ENCODE assay signal across 23 cellular contexts in genomic region chr4:6534050-6534449, GRCh38. TPM values are rescaled to one million over a fixed set of nuclear protein-coding genes. Genes with fewer than 3 reads are reported as not detected.
A peak's percentile ranks its signal among the peaks of the same experiment; 100 is the strongest.
DNase-seq lines count a peak whose midpoint lies in the region; ATAC-seq, FAIRE-seq and TF ChIP-seq lines count a peak whose summit lies in the region.
"Had no signal": no experiment of that assay in that cellular context is flagged by ENCODE, and none has a peak within 500 bp of the region (broad histone marks: within the 10 kb centered on the region; RNA-seq: fewer than 3 reads in every experiment).

No MANE protein-coding gene starts in this region.

- H3K36me3 Mint-ChIP-seq in endodermal cell (ENCODE audit: low read depth) = no peaks in the 10 kb centered on the region
- no peaks in the 10 kb centered on the region for H3K36me3 Mint-ChIP-seq in activated T-helper 17 cell treated with anti-CD3 and anti-CD28 coated beads, Interleukin-2, amount 50 U/mL, for 72 hours (ENCODE audit: low read depth)
- H3K36me3 Mint-ChIP-seq: CD4-positive, CD25-positive, alpha-beta regulatory T cell; CD8-positive, alpha-beta memory T cell had no signal

- H3K27ac ChIP-seq in H1 (ENCODE audit: low read depth, low read length) (no peak overlapping the region), endodermal cell (ENCODE audit: low read depth, low read length) (no peak overlapping the region)
- H3K27ac ChIP-seq: GM23248, HL-60, KMS-11 had no signal

- no peak for TF ChIP-seq CTCF in H1 (IDR thresholded peaks at IDR 0.05; ENCODE audit: control extremely low read depth in 1 of 3, insufficient read depth in 1 of 3, low read depth in 1 of 3, low read length in 3 of 3)
- no peak for TF ChIP-seq CTCF in endodermal cell (conservative IDR thresholded peaks at IDR 0.05)

- H3K23me2 ChIP-seq in H1 (ENCODE audit: low read depth, low read length) = peaks cover 8% of the 10 kb centered on the region

- H3K9me3 Mint-ChIP-seq in endodermal cell = no peaks in the 10 kb centered on the region
- no peaks in the 10 kb centered on the region for H3K9me3 Mint-ChIP-seq in activated T-helper 17 cell treated with anti-CD3 and anti-CD28 coated beads, Interleukin-2, amount 50 U/mL, for 72 hours
- H3K9me3 Mint-ChIP-seq: CD8-positive, alpha-beta memory T cell; HFFc6 had no signal

- H3K27me3 ChIP-seq in H1 (replicated peaks in 1 of 4; ENCODE audit: control insufficient read depth in 3 of 4, extremely low read depth in 1 of 4, insufficient read depth in 3 of 4, low read length in 3 of 4) = no peaks in the 10 kb centered on the region; a peak in 1 of 7 replicates
- no peaks in the 10 kb centered on the region for H3K27me3 ChIP-seq in endodermal cell (ENCODE audit: control insufficient read depth, insufficient read depth, low read length, poor library complexity, severe bottlenecking)
- H3K27me3 ChIP-seq: BE2C had no signal

- peak overlapping the region; percentile 91 for H3K4ac ChIP-seq in H1 (replicated peaks; ENCODE audit: insufficient read length, low read depth, low read length)

- no peak for DNase-seq in GM12892 (ENCODE audit: insufficient read length)
- no peak for DNase-seq in HTR-8/SVneo (ENCODE audit: insufficient read length, low spot score)
- no peak for DNase-seq in H1 (ENCODE audit: low read depth in 1 of 2, low spot score in 2 of 2)
- DNase-seq in urothelium cell line (ENCODE audit: low spot score) = no peak
- no peak for DNase-seq in Right ventricle myocardium inferior (ENCODE audit: missing footprints)
- no peak for DNase-seq in endodermal cell
- DNase-seq: BE2C; C1 segment of cervical spinal cord; Caco-2; CD4-positive, CD25-positive, alpha-beta regulatory T cell; CD8-positive, alpha-beta memory T cell; DMS153; DMS79; GDM1; GM23248; HCEC 1CT; HFFc6 had no signal

- H2BK120ac ChIP-seq in H1 (replicated peaks; ENCODE audit: low read depth, low read length) = no peak overlapping the region

- peaks cover 4% of the 10 kb centered on the region; the same call in 1 of the 2 replicates for H3K79me1 ChIP-seq in H1 (ENCODE audit: low read depth, low read length)

- no peak overlapping the region for H3K23ac ChIP-seq in H1 (ENCODE audit: insufficient read length)

- H3K4me3 Mint-ChIP-seq in endodermal cell = no peak overlapping the region
- H3K4me3 Mint-ChIP-seq in activated T-helper 17 cell treated with anti-CD3 and anti-CD28 coated beads, Interleukin-2, amount 50 U/mL, for 72 hours = no peak overlapping the region
- H3K4me3 Mint-ChIP-seq: CD4-positive, CD25-positive, alpha-beta regulatory T cell; CD8-positive, alpha-beta memory T cell; HFFc6 had no signal

- no peak overlapping the region for H3K18ac ChIP-seq in H1 (ENCODE audit: extremely low read depth, low read length)

- peaks cover 0 to 3% of the 10 kb centered on the region in 2 experiments; a peak in 1 of 4 replicates for H3K9me3 ChIP-seq in H1 (ENCODE audit: insufficient read depth in 2 of 2, low read depth in 1 of 2, low read length in 1 of 2)
- H3K9me3 ChIP-seq in endodermal cell (ENCODE audit: control insufficient read depth, low read length) = no peaks in the 10 kb centered on the region
- H3K9me3 ChIP-seq: BE2C had no signal

- H3K4me3 ChIP-seq in H1 (ENCODE audit: extremely low read depth in 1 of 4, insufficient read depth in 2 of 4, low read depth in 3 of 4, low read length in 4 of 4) (no peak overlapping the region), endodermal cell (ENCODE audit: low read length) (no peak overlapping the region)
- H3K4me3 ChIP-seq: GM23248 had no signal

- H4K20me1 ChIP-seq in H1 (replicated peaks in 1 of 2; ENCODE audit: control insufficient read depth in 1 of 2, insufficient read depth in 2 of 2, low read length in 2 of 2) = peaks cover 0 to 5% of the 10 kb centered on the region in 2 experiments

- 0 out of 2 replicates have a peak overlapping the region, but pooled peaks have one; percentile 34 for H2BK15ac ChIP-seq in H1 (ENCODE audit: low read length)

- peaks cover 13% of the 10 kb centered on the region for H3K27me3 Mint-ChIP-seq in endodermal cell (ENCODE audit: insufficient read depth)
- H3K27me3 Mint-ChIP-seq in activated T-helper 17 cell treated with anti-CD3 and anti-CD28 coated beads, Interleukin-2, amount 50 U/mL, for 72 hours = peaks cover 10% of the 10 kb centered on the region
- H3K27me3 Mint-ChIP-seq: CD4-positive, CD25-positive, alpha-beta regulatory T cell had no signal

- H3K4me1 ChIP-seq in H1 (replicated peaks in 1 of 4; ENCODE audit: control insufficient read depth in 3 of 4, insufficient read depth in 4 of 4, low read length in 3 of 4) (peaks cover 0 to 1% (median under 1%) of the 10 kb centered on the region in 4 experiments; a peak in 3 of 7 replicates), endodermal cell (ENCODE audit: control insufficient read depth, insufficient read depth, low read length) (peaks cover 3% of the 10 kb centered on the region)
- H3K4me1 ChIP-seq: BE2C, Caco-2 had no signal

- H3K36me3 ChIP-seq in H1 (ENCODE audit: control insufficient read depth in 2 of 4, insufficient read depth in 4 of 4, low read length in 3 of 4) (no peaks in the 10 kb centered on the region; a peak in 1 of 8 replicates), endodermal cell (ENCODE audit: control insufficient read depth, insufficient read depth, low read length) (no peaks in the 10 kb centered on the region)
- H3K36me3 ChIP-seq: BE2C had no signal

- H3K4me1 Mint-ChIP-seq in endodermal cell = peaks cover 5% of the 10 kb centered on the region
- H3K4me1 Mint-ChIP-seq in activated T-helper 17 cell treated with anti-CD3 and anti-CD28 coated beads, Interleukin-2, amount 50 U/mL, for 72 hours = no peaks in the 10 kb centered on the region
- H3K4me1 Mint-ChIP-seq: CD4-positive, CD25-positive, alpha-beta regulatory T cell; CD8-positive, alpha-beta memory T cell had no signal

- peak; percentile 77 for FAIRE-seq in GM12892 (lab: Jason Lieb, UNC)
- peak; percentile 99 for FAIRE-seq in HTR-8/SVneo (lab: Jason Lieb, UNC)
- FAIRE-seq in H1 (lab: Jason Lieb, UNC) = peak; percentile 70
- peak; percentile 99 for FAIRE-seq in urothelium cell line (lab: Jason Lieb, UNC)
- FAIRE-seq: D721Med, GM19239, H54 had no signal

- H2BK20ac ChIP-seq in H1 (ENCODE audit: low read length) = no peak overlapping the region

- H3K79me2 ChIP-seq in H1 (ENCODE audit: control insufficient read depth in 1 of 2, insufficient read depth in 2 of 2, low read length in 2 of 2) = no peaks in the 10 kb centered on the region; a peak in 1 of 4 replicates

- H3K4me2 ChIP-seq in H1 (ENCODE audit: insufficient read depth in 1 of 2, low read depth in 2 of 2, low read length in 2 of 2) = no peak overlapping the region
- H3K4me2 ChIP-seq: KMS-11 had no signal

- no peak overlapping the region for H4K8ac ChIP-seq in H1 (ENCODE audit: extremely low read depth, insufficient read depth, low read length)

- H2AFZ ChIP-seq in H1 (ENCODE audit: low read length) = no peak overlapping the region
- H2AFZ ChIP-seq: GM23248 had no signal

- no peak overlapping the region for H4K5ac ChIP-seq in H1 (ENCODE audit: insufficient read length, low read depth, low read length)

- H2BK12ac ChIP-seq in H1 (ENCODE audit: low read depth, low read length) = peak overlapping the region; percentile 18; the same call in 1 of the 2 replicates

- H3K56ac ChIP-seq in H1 (replicated peaks; ENCODE audit: insufficient read length, low read depth, low read length) = peak overlapping the region; percentile 94

- no peak for TF ChIP-seq RAD21 in H1 (IDR thresholded peaks at IDR 0.05 in 1 of 2, conservative IDR thresholded peaks at IDR 0.05 in 1 of 2; ENCODE audit: low read depth in 2 of 2, low read length in 2 of 2)

- peak overlapping the region; percentile 69 for H4K91ac ChIP-seq in H1 (replicated peaks; ENCODE audit: insufficient read length, low read length)

- POLR2A ChIA-PET in H1 (lab: Charles Lee; ENCODE audit: partially characterized antibody) = no interaction called here

- H2AK5ac ChIP-seq in H1 (ENCODE audit: low read depth, low read length) = peak overlapping the region; percentile 13; the same call in 1 of the 2 replicates

- TF ChIP-seq POLR2A in GM12892 (IDR thresholded peaks at IDR 0.05; ENCODE audit: low read depth, low read length) (no peak), H1 (IDR thresholded peaks at IDR 0.05; ENCODE audit: control extremely low read depth in 1 of 2, low read depth in 2 of 2, low read length in 2 of 2) (no peak)

- H3K27ac Mint-ChIP-seq in endodermal cell = no peak overlapping the region
- H3K27ac Mint-ChIP-seq in activated T-helper 17 cell treated with anti-CD3 and anti-CD28 coated beads, Interleukin-2, amount 50 U/mL, for 72 hours = no peak overlapping the region
- H3K27ac Mint-ChIP-seq: CD4-positive, CD25-positive, alpha-beta regulatory T cell; CD8-positive, alpha-beta memory T cell; HFFc6 had no signal

- no peak overlapping the region for H2BK5ac ChIP-seq in H1 (ENCODE audit: low read depth, low read length)

- H3K9ac ChIP-seq in H1 (replicated peaks in 1 of 4; ENCODE audit: extremely low read depth in 1 of 4, low read depth in 3 of 4, low read length in 3 of 4) (no peak overlapping the region), endodermal cell (ENCODE audit: extremely low read depth, low read length, poor library complexity, severe bottlenecking) (no peak overlapping the region)
- H3K9ac ChIP-seq: GM23248, KMS-11 had no signal

- 86% methylated on average over 1 of the region's 1 CpG; no CpG with 5 or more reads in 1 of the 2 experiments for WGBS in H1 (ENCODE audit: extremely low coverage in 1 of 2, insufficient coverage in 1 of 2, insufficient read length in 1 of 2, insufficient replicate concordance in 2 of 2, low coverage in 1 of 2, low lambda C conversion rate in 2 of 2, missing lambda C conversion rate in 1 of 2), 2 experiments
- WGBS in endodermal cell (ENCODE audit: insufficient coverage in 1 of 2, insufficient read length in 1 of 2), 2 experiments = no CpG with 5 or more reads among the region's 1 CpG

- no peak for ATAC-seq in Right ventricle myocardium inferior
- ATAC-seq in activated T-helper 17 cell treated with anti-CD3 and anti-CD28 coated beads, Interleukin-2, amount 50 U/mL, for 72 hours (replicated peaks) = no peak

- CTCF ChIA-PET in H1 (lab: Charles Lee; ENCODE audit: partially characterized antibody) = interaction anchor here (3.3 kb wide), 1 partner anchor 12 kb away, joined by 18 read pairs; no protein-coding TSS in a partner anchor

- no peak for TF ChIP-seq EP300 in H1 (IDR thresholded peaks at IDR 0.05; ENCODE audit: borderline replicate concordance in 1 of 2, low read depth in 2 of 2, low read length in 2 of 2)

- intact Hi-C loops in Right ventricle myocardium inferior (cut with DNase I) = no loop called here

- no peak overlapping the region for H3K14ac ChIP-seq in H1 (ENCODE audit: insufficient read length)

RNA-seq across cellular contexts. Expression of gene MAN2B2, which starts 40.9 kb away (rescaled TPM):
- 5.2 TPM for polyA plus RNA-seq in GM12892 (2012; ENCODE audit: missing spikeins)
- 4.0 and 4.1 TPM in 2 replicates for total RNA-seq in H1 (2021; fragmentation: NEBNext Ultra II Directional; extraction: Animal tissue kit (Norgen Biotek cat#: 25700))
- polyA plus RNA-seq in H1 (2011; rRNA removed) = 3.3 and 5.8 TPM in 2 replicates
- polyA plus RNA-seq in H1 (2011; cell fraction: cytosol; rRNA removed) = 3.4 TPM
- polyA plus RNA-seq in H1 (2011; cell fraction: nucleus; rRNA removed) = 9.7 TPM
- polyA plus RNA-seq in H1 (2012, experiment 1 of 2) = 1.8 to 4.3 TPM (median 3.6 TPM) in 4 replicates
- 1.4 TPM for polyA plus RNA-seq in H1 (2012, experiment 2 of 2)
- polyA plus RNA-seq in H1 (2013, experiment 1 of 2) = 3.7 TPM
- 4.0 TPM for polyA plus RNA-seq in H1 (2013, experiment 2 of 2)
- polyA minus RNA-seq in H1 (2011; rRNA and poly(A)+ RNA removed) = 3.2 and 4.5 TPM in 2 replicates
- polyA minus RNA-seq in H1 (2011; cell fraction: cytosol; rRNA and poly(A)+ RNA removed) = 2.6 TPM
- polyA minus RNA-seq in H1 (2011; cell fraction: nucleus; rRNA and poly(A)+ RNA removed) = 7.5 TPM
- total RNA-seq in Right ventricle myocardium inferior = 17.8 TPM
- total RNA-seq in endodermal cell = 10 to 100 TPM; 13.3 to 20.8 TPM
- polyA plus RNA-seq in endodermal cell (2013, experiment 1 of 2) = 7.7 TPM
- polyA plus RNA-seq in endodermal cell (2013, experiment 2 of 2) = 7.5 TPM
- total RNA-seq in activated T-helper 17 cell treated with anti-CD3 and anti-CD28 coated beads, Interleukin-2, amount 50 U/mL, for 72 hours = 10 to 100 TPM; 19.5 to 20.3 TPM
